24 cellular contexts compared by ENCODE assay signal in the genomic region with DNA sequence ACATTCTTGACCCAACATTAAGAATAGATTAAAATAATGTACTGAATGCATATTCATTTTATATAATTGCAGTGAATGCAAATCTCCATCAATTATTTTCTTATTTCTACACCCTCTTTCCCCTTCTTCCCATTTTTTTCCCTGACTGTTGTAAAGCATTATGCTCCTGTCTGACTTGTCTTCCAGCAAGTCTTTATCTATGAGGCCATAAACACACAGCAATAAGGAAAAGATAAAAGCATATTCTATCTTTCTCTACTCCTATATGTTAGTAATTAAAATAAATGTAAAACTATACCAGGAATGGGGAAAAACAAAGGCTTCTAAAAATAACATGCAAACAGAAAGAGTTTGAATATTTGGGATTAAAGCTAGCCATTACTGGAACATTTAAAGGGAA.
"Had no signal": no experiment of that assay in that cellular context is flagged by ENCODE, and none has a peak within 500 bp of the region (broad histone marks: within the 10 kb centered on the region; RNA-seq: fewer than 3 reads in every experiment).

No MANE protein-coding gene starts in this region.

- H3K27ac ChIP-seq: SJSA1, SK-N-MC had no signal

- H3K4me3 ChIP-seq: MG63, SJSA1, SK-N-MC had no signal

- H3K4me1 ChIP-seq: SJSA1 had no signal

- DNase-seq: IMR-90, Karpas-422, KG1, MG63, NCI-H1092, NCI-H1105 treated with DMSO at 0.1 percent for 48 hours, NCI-H1417 treated with DMSO at 0.1 percent for 48 hours, NCI-H146, NCI-H1694 treated with DMSO at 0.1 percent for 48 hours, NCI-H1930, NCI-H2081, NCI-H2107, NCI-H2171, NCI-H226, NCI-H446, NCI-H510A, NCI-H524 treated with DMSO at 0.1 percent for 48 hours, NCI-H69, NCI-H774, Right ventricle myocardium superior, RPMI8226, SIG-M5 had no signal

- H3K9me3 ChIP-seq: MG63, SJSA1 had no signal

- H3K27me3 ChIP-seq: MG63, SJSA1 had no signal

- H3K36me3 ChIP-seq: MG63, SJSA1 had no signal
